Comparison of ENCODE assay signal across 1 cellular context in genomic region chr21:42981862-42982261, GRCh38.
TF ChIP-seq lines count a peak whose summit lies in the region.

No MANE protein-coding gene starts in this region.

TF ChIP-seq in HEK293, 187 proteins besides CTCF, POLR2A, EP300 and RAD21:
- TF ChIP-seq TSHZ1 (tag by site-specific recombination; IDR thresholded peaks at IDR 0.05; ENCODE audit: borderline replicate concordance) (no peak), ZNF202 (tag by site-specific recombination; IDR thresholded peaks at IDR 0.05; ENCODE audit: borderline replicate concordance) (no peak), ZNF600 (tag by site-specific recombination; IDR thresholded peaks at IDR 0.05) (0 out of 2 replicates have a peak, but pooled peaks have one; percentile 9), ZNF704 (tag by site-specific recombination; IDR thresholded peaks at IDR 0.05) (no peak)
